8 cellular contexts compared by ENCODE assay signal in genomic region chr16:1812732-1813163, GRCh38. TPM values are rescaled to one million over a fixed set of nuclear protein-coding genes. Genes with fewer than 3 reads are reported as not detected.
DNase-seq lines count a peak whose midpoint lies in the region; ATAC-seq and TF ChIP-seq lines count a peak whose summit lies in the region.

No MANE protein-coding gene starts in this region.

- H3K4me1 ChIP-seq in aorta (ENCODE audit: control insufficient read depth in 1 of 2, insufficient read depth in 2 of 2, low read length in 2 of 2): no peaks in the 10 kb centered on the region

- peak; percentile 61 to 82 for ATAC-seq in activated T-cell treated with anti-CD3 and anti-CD28 coated beads, Interleukin-2, amount 50 U/mL, for 4 hours
- peak; percentile 58 for ATAC-seq in aorta (ENCODE audit: low FRiP score)

- no peak for TF ChIP-seq POLR2A in lower leg skin (IDR thresholded peaks at IDR 0.05)

- H3K9me3 Mint-ChIP-seq in activated T-cell treated with anti-CD3 and anti-CD28 coated beads, Interleukin-2, amount 50 U/mL, for 4 hours: no peaks in the 10 kb centered on the region
- H3K9me3 Mint-ChIP-seq in osteocyte (ENCODE audit: unreplicated experiment): no peaks in the 10 kb centered on the region

- DNase-seq in NCI-H82 (lab: John Stamatoyannopoulos, UW) (peak; percentile 81), NCI-H82 treated with DMSO at 0.1 percent for 48 hours (lab: John Stamatoyannopoulos, UW; ENCODE audit: unreplicated experiment) (no peak), NCI-H524 treated with DMSO at 0.1 percent for 48 hours (lab: John Stamatoyannopoulos, UW) (peak; percentile 33), fibroblast of mammary gland (ENCODE audit: low read depth) (peak; percentile 73), osteocyte (ENCODE audit: extremely low spot score, unreplicated experiment) (peak; percentile 89), aorta (no peak), lower leg skin (ENCODE audit: low spot score in 2 of 2) (no peak)
- DNase-seq in activated T-cell treated with anti-CD3 and anti-CD28 coated beads, Interleukin-2, amount 50 U/mL, for 4 hours: peak; percentile 48

- no peak overlapping the region for H3K27ac ChIP-seq in aorta (ENCODE audit: low read depth in 1 of 2, low read length in 2 of 2)

- peak overlapping the region; percentile 48 for H3K27ac Mint-ChIP-seq in osteocyte (ENCODE audit: unreplicated experiment)

- H3K4me3 ChIP-seq in fibroblast of mammary gland (ENCODE audit: control insufficient read depth, low read depth, low read length): peak overlapping the region; percentile 1
- H3K4me3 ChIP-seq in aorta (ENCODE audit: low read length in 2 of 2): no peak overlapping the region
- no peak overlapping the region for H3K4me3 ChIP-seq in lower leg skin (ENCODE audit: low read depth, poor library complexity, severe bottlenecking)

- H3K36me3 ChIP-seq in aorta (ENCODE audit: control insufficient read depth in 1 of 2, insufficient read depth in 2 of 2, low read length in 1 of 2): peaks cover 0 to 8% of the 10 kb centered on the region in 2 donors

- peaks cover 7% of the 10 kb centered on the region for H3K4me1 Mint-ChIP-seq in activated T-cell treated with anti-CD3 and anti-CD28 coated beads, Interleukin-2, amount 50 U/mL, for 4 hours (ENCODE audit: low read depth)
- peaks cover 10% of the 10 kb centered on the region for H3K4me1 Mint-ChIP-seq in osteocyte (ENCODE audit: unreplicated experiment)

- H3K9me3 ChIP-seq in aorta (ENCODE audit: control insufficient read depth, low read length): no peaks in the 10 kb centered on the region

- H3K4me3 Mint-ChIP-seq in activated T-cell treated with anti-CD3 and anti-CD28 coated beads, Interleukin-2, amount 50 U/mL, for 4 hours: no peak overlapping the region
- H3K4me3 Mint-ChIP-seq in osteocyte (ENCODE audit: unreplicated experiment): no peak overlapping the region

- H3K27me3 ChIP-seq in aorta (ENCODE audit: control insufficient read depth in 1 of 2, insufficient read depth in 2 of 2, low read length in 1 of 2): no peaks in the 10 kb centered on the region

- 29 to 30% methylated on average over 17 of the region's 17 CpGs for WGBS in aorta, 2 donors
- 16 to 24% methylated on average over 17 of the region's 17 CpGs for WGBS in lower leg skin, 2 donors

- intact Hi-C loops in aorta (cut with DNase I) (no loop called here), lower leg skin (cut with DNase I; ENCODE audit: low total_unique reads) (no loop called here)

- H3K27me3 Mint-ChIP-seq in activated T-cell treated with anti-CD3 and anti-CD28 coated beads, Interleukin-2, amount 50 U/mL, for 4 hours (ENCODE audit: low read depth): no peaks in the 10 kb centered on the region
- no peaks in the 10 kb centered on the region for H3K27me3 Mint-ChIP-seq in osteocyte (ENCODE audit: unreplicated experiment)

- peaks cover 12% of the 10 kb centered on the region for H3K36me3 Mint-ChIP-seq in activated T-cell treated with anti-CD3 and anti-CD28 coated beads, Interleukin-2, amount 50 U/mL, for 4 hours (ENCODE audit: insufficient read depth)
- peaks cover 13% of the 10 kb centered on the region for H3K36me3 Mint-ChIP-seq in osteocyte (ENCODE audit: unreplicated experiment)

- peak; percentile 51 for TF ChIP-seq CTCF in fibroblast of mammary gland (conservative IDR thresholded peaks at IDR 0.05; ENCODE audit: control insufficient read depth, insufficient read depth, low read depth, low read length)
- TF ChIP-seq CTCF in osteocyte (IDR thresholded peaks at IDR 0.05): peak; percentile 62
- TF ChIP-seq CTCF in lower leg skin (IDR thresholded peaks at IDR 0.05): no peak

RNA-seq across cellular contexts. Expression of gene HAGH, which starts 13.9 kb away (rescaled TPM):
- total RNA-seq in activated T-cell treated with anti-CD3 and anti-CD28 coated beads, Interleukin-2, amount 50 U/mL, for 4 hours: 10 to 100 TPM; 34.4 to 45.9 (median 35.3) TPM
- total RNA-seq in osteocyte (55.0 and 57.0 TPM in 2 replicates), aorta (10 to 100 TPM; 50.2 to 52.3 TPM), lower leg skin (100 to 1,000 TPM in 1 of 4 donors, 10 to 100 TPM in 3; 57.8 to 104 (median 89.0) TPM)
- 10 to 100 TPM; 58.9 to 79.0 TPM for polyA plus RNA-seq in aorta

RNA-seq across cellular contexts. Expression of gene FAHD1, which starts 14.3 kb away (rescaled TPM):
- 10 to 100 TPM; 22.8 to 27.9 (median 24.0) TPM for total RNA-seq in activated T-cell treated with anti-CD3 and anti-CD28 coated beads, Interleukin-2, amount 50 U/mL, for 4 hours
- total RNA-seq in osteocyte: 25.9 and 29.5 TPM in 2 replicates
- 10 to 100 TPM in 1 of 2 donors, 1 to 10 TPM in 1; 7.4 to 11.9 TPM for total RNA-seq in aorta
- polyA plus RNA-seq in aorta: 10 to 100 TPM; 13.1 to 42.1 TPM
- 10 to 100 TPM; 46.2 to 89.0 (median 62.3) TPM for total RNA-seq in lower leg skin

RNA-seq across cellular contexts. Expression of gene IGFALS, which starts 19.2 kb away (rescaled TPM):
- under 1 TPM in 1 of 3 donors, not detected in 2; 0.18 TPM for total RNA-seq in activated T-cell treated with anti-CD3 and anti-CD28 coated beads, Interleukin-2, amount 50 U/mL, for 4 hours
- total RNA-seq in osteocyte (0.34 and 0.43 TPM in 2 replicates), aorta (not detected), lower leg skin (under 1 TPM; 0.59 to 0.69 (median 0.64) TPM)
- under 1 TPM in 1 of 2 donors, not detected in 1; 0.84 TPM for polyA plus RNA-seq in aorta

RNA-seq across cellular contexts. Expression of gene NUBP2, which starts 30.0 kb away (rescaled TPM):
- 100 to 1,000 TPM in 1 of 3 donors, 10 to 100 TPM in 2; 85.7 to 101 (median 94.7) TPM for total RNA-seq in activated T-cell treated with anti-CD3 and anti-CD28 coated beads, Interleukin-2, amount 50 U/mL, for 4 hours
- 55.5 and 56.3 TPM in 2 replicates for total RNA-seq in osteocyte
- 10 to 100 TPM; 30.7 to 32.9 TPM for total RNA-seq in aorta
- 10 to 100 TPM; 55.3 to 92.4 TPM for polyA plus RNA-seq in aorta
- 100 to 1,000 TPM in 1 of 4 donors, 10 to 100 TPM in 3; 79.7 to 108 (median 91.3) TPM for total RNA-seq in lower leg skin

RNA-seq across cellular contexts. Expression of gene SPSB3, which starts 30.4 kb away (rescaled TPM):
- 10 to 100 TPM; 15.5 to 20.8 (median 16.8) TPM for total RNA-seq in activated T-cell treated with anti-CD3 and anti-CD28 coated beads, Interleukin-2, amount 50 U/mL, for 4 hours
- total RNA-seq in osteocyte (52.8 and 53.4 TPM in 2 replicates), aorta (10 to 100 TPM; 33.6 to 33.7 TPM), lower leg skin (100 to 1,000 TPM; 146 to 238 (median 172) TPM)
- 100 to 1,000 TPM in 1 of 2 donors, 10 to 100 TPM in 1; 25.8 to 322 TPM for polyA plus RNA-seq in aorta

Comparison
In these comparisons a context has a peak if more than half of its experiments do, and no peak if none do; other contexts are left out.
1. DNase-seq: peak in NCI-H82 (single experiment), NCI-H524 treated with DMSO at 0.1 percent for 48 hours (single experiment), activated T-cell treated with anti-CD3 and anti-CD28 coated beads, Interleukin-2, amount 50 U/mL, for 4 hours (single experiment), fibroblast of mammary gland (single experiment) and osteocyte (single experiment); none in NCI-H82 treated with DMSO at 0.1 percent for 48 hours (single experiment), aorta (0 of 2) and lower leg skin (0 of 2).
2. CTCF ChIP-seq: peak in fibroblast of mammary gland (single experiment) and osteocyte (single experiment); none in lower leg skin (0 of 3).